ENCODE assay signal across 28 cellular contexts in genomic region chr22:20798974-20799373, GRCh38. TPM values are rescaled to one million over a fixed set of nuclear protein-coding genes. Genes with fewer than 3 reads are reported as not detected.
DNase-seq lines count a peak whose midpoint lies in the region; ATAC-seq and TF ChIP-seq lines count a peak whose summit lies in the region.
"Had no signal": no experiment of that assay in that cellular context is flagged by ENCODE, and none has a peak within 500 bp of the region (broad histone marks: within the 10 kb centered on the region; RNA-seq: fewer than 3 reads in every experiment).

No MANE protein-coding gene starts in this region.

- H3K4me1 ChIP-seq in BE2C = peaks cover 17% of the 10 kb centered on the region
- H3K4me1 ChIP-seq: Caco-2 had no signal

- H3K27ac Mint-ChIP-seq in T-helper 17 cell = peak overlapping the region; percentile 34
- H3K27ac Mint-ChIP-seq in chondrocyte (ENCODE audit: unreplicated experiment) = no peak overlapping the region
- H3K27ac Mint-ChIP-seq: CD4-positive, alpha-beta T cell; IgD-negative memory B cell had no signal

- H3K9me3 ChIP-seq in BE2C = no peaks in the 10 kb centered on the region
- H3K9me3 ChIP-seq in T-helper 17 cell (ENCODE audit: control insufficient read depth, low read length, poor library complexity, severe bottlenecking) = no peaks in the 10 kb centered on the region
- H3K9me3 ChIP-seq: BLaER1 treated with 17β-estradiol and CSF1 and Interleukin-3, amounts not matched to agents 10 nM and 100 nM; Caco-2 had no signal

- intact Hi-C loops in posterior vena cava (cut with DNase I) = no loop called here

- TF ChIP-seq CTCF in BE2C (IDR thresholded peaks at IDR 0.05; ENCODE audit: low read depth, low read length) (no peak), chondrocyte (IDR thresholded peaks at IDR 0.05) (no peak)

- peaks cover 2% of the 10 kb centered on the region for H3K4me1 Mint-ChIP-seq in T-helper 17 cell
- no peaks in the 10 kb centered on the region for H3K4me1 Mint-ChIP-seq in chondrocyte (ENCODE audit: low read depth)

- H3K4me3 ChIP-seq in BE2C (ENCODE audit: low read depth, low read length) = no peak overlapping the region
- H3K4me3 ChIP-seq: BLaER1 treated with 17β-estradiol and CSF1 and Interleukin-3, amounts not matched to agents 10 nM and 100 nM; GM12878 had no signal

- no peak for ATAC-seq in T-helper 17 cell
- ATAC-seq: GM12878, HCT116, Panc1 had no signal

- no peaks in the 10 kb centered on the region for H3K9me3 Mint-ChIP-seq in chondrocyte (ENCODE audit: low read depth)
- H3K9me3 Mint-ChIP-seq: CD4-positive, alpha-beta T cell; IgD-negative memory B cell had no signal

- H3K36me3 Mint-ChIP-seq in T-helper 17 cell (ENCODE audit: low read depth) (peaks cover 10% of the 10 kb centered on the region), chondrocyte (ENCODE audit: low read depth) (peaks cover 48% of the 10 kb centered on the region)

- H3K27me3 Mint-ChIP-seq in T-helper 17 cell (no peaks in the 10 kb centered on the region), chondrocyte (ENCODE audit: low read depth) (no peaks in the 10 kb centered on the region)
- H3K27me3 Mint-ChIP-seq: CD4-positive, alpha-beta T cell; IgD-negative memory B cell had no signal

- no peaks in the 10 kb centered on the region for H3K27me3 ChIP-seq in BE2C
- H3K27me3 ChIP-seq: BLaER1 treated with 17β-estradiol and CSF1 and Interleukin-3, amounts not matched to agents 10 nM and 100 nM had no signal

- DNase-seq in BE2C (peak; percentile 63), T-helper 17 cell (no peak), chondrocyte (ENCODE audit: low spot score) (peak; percentile 35), posterior vena cava (ENCODE audit: low spot score) (peak; percentile 46), COLO829 (ENCODE audit: low spot score) (no peak), AG20443 (ENCODE audit: low spot score) (no peak), OCI-M2 (lab: John Stamatoyannopoulos, UW; ENCODE audit: unreplicated experiment) (no peak), RPMI8226 (no peak)
- DNase-seq: Caco-2; CD4-positive, alpha-beta T cell; DMS 273 treated with DMSO at 0.1 percent for 48 hours; DMS79; EL; GDM1; NCI-H1048; NCI-H1417; NCI-H1694; NCI-H2029 treated with DMSO at 0.1 percent for 48 hours; NCI-H446 treated with DMSO at 0.1 percent for 48 hours; NCI-H526 treated with DMSO at 0.1 percent for 48 hours; SHP77 treated with DMSO at 0.1 percent for 48 hours had no signal

- H3K36me3 ChIP-seq in BE2C = peaks cover 70% of the 10 kb centered on the region

- H3K4me3 Mint-ChIP-seq in T-helper 17 cell (peak overlapping the region; percentile 55), chondrocyte (ENCODE audit: unreplicated experiment) (no peak overlapping the region)
- H3K4me3 Mint-ChIP-seq: CD4-positive, alpha-beta T cell; IgD-negative memory B cell had no signal

RNA-seq across cellular contexts. Expression of gene SERPIND1, which starts 25.1 kb away (rescaled TPM):
- polyA plus RNA-seq in BE2C (2012; ENCODE audit: insufficient read depth, insufficient read length, low read depth) = 0.36 TPM
- total RNA-seq in T-helper 17 cell (not detected), chondrocyte (not detected in 3 replicates), posterior vena cava (not detected)
- total RNA-seq: A172; CD4-positive, alpha-beta T cell; H1 had no signal
- polyA plus RNA-seq: H1 had no signal

RNA-seq across cellular contexts. Expression of gene PI4KA, which starts 59.6 kb away (rescaled TPM):
- polyA plus RNA-seq in BE2C (2012; ENCODE audit: insufficient read depth, insufficient read length, low read depth) = 155 TPM
- total RNA-seq in T-helper 17 cell = 100 to 1,000 TPM; 159 to 160 TPM
- 68.3 to 87.9 TPM (median 72.3 TPM) in 3 replicates for total RNA-seq in chondrocyte
- 10 to 100 TPM; 83.9 to 97.9 TPM for total RNA-seq in posterior vena cava

RNA-seq across cellular contexts. Expression of gene SNAP29, which starts 59.8 kb away (rescaled TPM):
- polyA plus RNA-seq in BE2C (2012; ENCODE audit: insufficient read depth, insufficient read length, low read depth) = 26.5 TPM
- 10 to 100 TPM; 18.9 to 25.4 TPM for total RNA-seq in T-helper 17 cell
- total RNA-seq in chondrocyte = 25.3 to 26.3 TPM (median 25.8 TPM) in 3 replicates
- 10 to 100 TPM; 22.9 to 25.5 TPM for total RNA-seq in posterior vena cava

Comparison
In these comparisons a context has a peak if more than half of its experiments do, and no peak if none do; other contexts are left out.
1. DNase-seq: peak in BE2C (single experiment), chondrocyte (single experiment) and posterior vena cava (single experiment); none in T-helper 17 cell (0 of 3), COLO829 (single experiment), AG20443 (single experiment), OCI-M2 (single experiment) and RPMI8226 (single experiment).